28 cellular contexts compared by ENCODE assay signal in the genomic region with DNA sequence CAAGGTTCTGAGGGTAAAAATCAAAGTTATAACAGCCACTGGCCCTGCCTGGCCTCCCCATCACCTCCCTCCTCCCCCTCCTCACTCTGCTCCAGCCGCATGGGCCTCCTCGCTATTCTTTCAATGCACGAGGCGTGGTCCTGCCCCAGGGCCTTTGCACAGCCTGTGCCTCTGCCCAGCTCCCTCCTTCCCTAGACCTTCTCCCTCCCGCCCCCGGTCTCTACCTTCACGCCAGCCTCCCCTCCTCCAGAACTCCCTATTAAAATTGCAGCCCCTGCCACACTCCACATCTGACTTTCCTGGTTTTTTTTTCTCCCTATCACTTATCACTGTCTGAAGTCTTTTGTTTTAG. TPM values are rescaled to one million over a fixed set of nuclear protein-coding genes. Genes with fewer than 3 reads are reported as not detected.
DNase-seq lines count a peak whose midpoint lies in the region; FAIRE-seq and TF ChIP-seq lines count a peak whose summit lies in the region.
"Had no signal": no experiment of that assay in that cellular context is flagged by ENCODE, and none has a peak within 500 bp of the region (broad histone marks: within the 10 kb centered on the region; RNA-seq: fewer than 3 reads in every experiment).

No MANE protein-coding gene starts in this region.

- TF ChIP-seq CTCF in RWPE1 (conservative IDR thresholded peaks at IDR 0.05; ENCODE audit: low read depth), result no peak
- TF ChIP-seq CTCF in kidney (IDR thresholded peaks at IDR 0.05; ENCODE audit: borderline replicate concordance, extremely low read depth, insufficient read depth), result no peak

- peak overlapping the region; percentile 9; the same call in 1 of the 2 replicates for H3K27ac ChIP-seq in RWPE1
- no peak overlapping the region for H3K27ac ChIP-seq in kidney (ENCODE audit: low read depth in 2 of 2, low read length in 2 of 2)
- H3K27ac ChIP-seq: GM23248 had no signal

- H3K4me1 ChIP-seq in kidney (ENCODE audit: control insufficient read depth in 1 of 2, insufficient read depth in 1 of 2, low read depth in 1 of 2, low read length in 2 of 2), result no peaks in the 10 kb centered on the region

- DNase-seq in activated CD4-positive, alpha-beta T cell treated with anti-CD3 and anti-CD28 coated beads, Interleukin-2, amount 10 ng/mL, durations not matched to agents 7 days and 5 days, result no peak
- DNase-seq in activated CD4-positive, alpha-beta T cell treated with anti-CD3 and anti-CD28 coated beads, Interleukin-2, amount 50 U/mL, for 48 hours, result no peak
- DNase-seq in RWPE1 (ENCODE audit: low spot score), result no peak
- DNase-seq in activated T-helper 1 cell treated with anti-CD3 and anti-CD28 coated beads, Interleukin-12 subunit alpha, Interleukin-12 subunit beta, Interleukin-2, Interleukin-4 antibody, amounts not matched to agents 30 ng/mL and 10 ng/mL and 1 ng/mL, durations not matched to agents 14 hours and 24 hours and 36 hours (ENCODE audit: low spot score), result no peak
- DNase-seq in kidney, result peak; percentile 66
- no peak for DNase-seq in NCI-H2171 treated with DMSO at 0.1 percent for 48 hours (lab: John Stamatoyannopoulos, UW)
- no peak for DNase-seq in AG08395 (ENCODE audit: low spot score)
- no peak for DNase-seq in DMS79 (lab: John Stamatoyannopoulos, UW)
- DNase-seq: AML-193; CD4-positive, alpha-beta T cell; DMS53; GM23248; H9; HFFc6; KG1; MM.1S; NCI-H2029; NCI-H446 treated with DMSO at 0.1 percent for 48 hours; NCI-H526; NK-92 treated with Interleukin-12 subunit alpha and Interleukin-12 subunit beta, amount 100 ng/mL, for 24 hours; PC-3 had no signal

- no peaks in the 10 kb centered on the region for H3K27me3 Mint-ChIP-seq in activated CD4-positive, alpha-beta T cell treated with anti-CD3 and anti-CD28 coated beads, Interleukin-2, amount 10 ng/mL, durations not matched to agents 7 days and 5 days
- peaks cover under 1% of the 10 kb centered on the region for H3K27me3 Mint-ChIP-seq in activated T-helper 1 cell treated with anti-CD3 and anti-CD28 coated beads, Interleukin-12 subunit alpha, Interleukin-12 subunit beta, Interleukin-2, Interleukin-4 antibody, amounts not matched to agents 30 ng/mL and 10 ng/mL and 1 ng/mL, durations not matched to agents 14 hours and 24 hours and 36 hours (ENCODE audit: insufficient read depth)
- H3K27me3 Mint-ChIP-seq: CD4-positive, alpha-beta T cell had no signal

- intact Hi-C loops in activated T-helper 1 cell treated with anti-CD3 and anti-CD28 coated beads, Interleukin-12 subunit alpha, Interleukin-12 subunit beta, Interleukin-2, Interleukin-4 antibody, amounts not matched to agents 30 ng/mL and 10 ng/mL and 1 ng/mL, durations not matched to agents 14 hours and 24 hours and 36 hours (cut with micrococcal nuclease), result no loop called here
- intact Hi-C loops in kidney (cut with DNase I), result no loop called here

- CTCF ChIA-PET in activated CD4-positive, alpha-beta T cell treated with anti-CD3 and anti-CD28 coated beads, Interleukin-2, amount 10 ng/mL, durations not matched to agents 7 days and 5 days (lab: Charles Lee), result no interaction called here
- CTCF ChIA-PET in RWPE1 (lab: Yijun Ruan, JAX), result interaction anchor here (0.7 kb wide), 1 partner anchor 789 kb away, joined by 3 read pairs; no protein-coding TSS in a partner anchor

- H3K4me3 Mint-ChIP-seq in activated CD4-positive, alpha-beta T cell treated with anti-CD3 and anti-CD28 coated beads, Interleukin-2, amount 10 ng/mL, durations not matched to agents 7 days and 5 days, result no peak overlapping the region
- H3K4me3 Mint-ChIP-seq in activated T-helper 1 cell treated with anti-CD3 and anti-CD28 coated beads, Interleukin-12 subunit alpha, Interleukin-12 subunit beta, Interleukin-2, Interleukin-4 antibody, amounts not matched to agents 30 ng/mL and 10 ng/mL and 1 ng/mL, durations not matched to agents 14 hours and 24 hours and 36 hours, result no peak overlapping the region
- H3K4me3 Mint-ChIP-seq: CD4-positive, alpha-beta T cell; H9; HFFc6 had no signal

- no peak overlapping the region for H3K4me3 ChIP-seq in kidney (ENCODE audit: low read length in 2 of 2)
- H3K4me3 ChIP-seq: BLaER1 treated with 17β-estradiol and CSF1 and Interleukin-3, amounts not matched to agents 10 nM and 100 nM; GM23248 had no signal

- H3K9ac ChIP-seq in kidney (ENCODE audit: low read length in 2 of 2), result no peak overlapping the region
- H3K9ac ChIP-seq: BLaER1 treated with 17β-estradiol and CSF1 and Interleukin-3, amounts not matched to agents 10 nM and 100 nM; GM23248 had no signal

- POLR2A ChIA-PET in activated CD4-positive, alpha-beta T cell treated with anti-CD3 and anti-CD28 coated beads, Interleukin-2, amount 10 ng/mL, durations not matched to agents 7 days and 5 days (lab: Charles Lee), result no interaction called here
- POLR2A ChIA-PET in RWPE1 (lab: Yijun Ruan, JAX; ENCODE audit: low non-redundant PET), result no interaction called here

- peaks cover 2 to 9% of the 10 kb centered on the region in 2 donors for H3K36me3 ChIP-seq in kidney (ENCODE audit: control insufficient read depth in 1 of 2, insufficient read depth in 2 of 2, low read length in 2 of 2)

- peaks cover 17% of the 10 kb centered on the region for H3K4me1 Mint-ChIP-seq in activated CD4-positive, alpha-beta T cell treated with anti-CD3 and anti-CD28 coated beads, Interleukin-2, amount 10 ng/mL, durations not matched to agents 7 days and 5 days
- peaks cover 8% of the 10 kb centered on the region for H3K4me1 Mint-ChIP-seq in activated T-helper 1 cell treated with anti-CD3 and anti-CD28 coated beads, Interleukin-12 subunit alpha, Interleukin-12 subunit beta, Interleukin-2, Interleukin-4 antibody, amounts not matched to agents 30 ng/mL and 10 ng/mL and 1 ng/mL, durations not matched to agents 14 hours and 24 hours and 36 hours (ENCODE audit: low read depth)

- H3K9me3 ChIP-seq in kidney (ENCODE audit: control insufficient read depth in 1 of 2, low read length in 2 of 2), result no peaks in the 10 kb centered on the region
- H3K9me3 ChIP-seq: BLaER1 treated with 17β-estradiol and CSF1 and Interleukin-3, amounts not matched to agents 10 nM and 100 nM had no signal

- FAIRE-seq in kidney (lab: Jason Lieb, UNC), result no peak
- FAIRE-seq: A204.1, D721Med, G401.6 had no signal

- H3K9me3 Mint-ChIP-seq in activated CD4-positive, alpha-beta T cell treated with anti-CD3 and anti-CD28 coated beads, Interleukin-2, amount 10 ng/mL, durations not matched to agents 7 days and 5 days, result no peaks in the 10 kb centered on the region
- no peaks in the 10 kb centered on the region for H3K9me3 Mint-ChIP-seq in activated T-helper 1 cell treated with anti-CD3 and anti-CD28 coated beads, Interleukin-12 subunit alpha, Interleukin-12 subunit beta, Interleukin-2, Interleukin-4 antibody, amounts not matched to agents 30 ng/mL and 10 ng/mL and 1 ng/mL, durations not matched to agents 14 hours and 24 hours and 36 hours
- H3K9me3 Mint-ChIP-seq: CD4-positive, alpha-beta T cell; H9; HFFc6 had no signal

- H3K27ac Mint-ChIP-seq in activated CD4-positive, alpha-beta T cell treated with anti-CD3 and anti-CD28 coated beads, Interleukin-2, amount 10 ng/mL, durations not matched to agents 7 days and 5 days, result peak overlapping the region; percentile 74
- H3K27ac Mint-ChIP-seq in activated T-helper 1 cell treated with anti-CD3 and anti-CD28 coated beads, Interleukin-12 subunit alpha, Interleukin-12 subunit beta, Interleukin-2, Interleukin-4 antibody, amounts not matched to agents 30 ng/mL and 10 ng/mL and 1 ng/mL, durations not matched to agents 14 hours and 24 hours and 36 hours, result peak overlapping the region; percentile 63
- H3K27ac Mint-ChIP-seq: CD4-positive, alpha-beta T cell; H9; HFFc6 had no signal

- peaks cover 16% of the 10 kb centered on the region for H3K36me3 Mint-ChIP-seq in activated CD4-positive, alpha-beta T cell treated with anti-CD3 and anti-CD28 coated beads, Interleukin-2, amount 10 ng/mL, durations not matched to agents 7 days and 5 days (ENCODE audit: low read depth)
- peaks cover 13% of the 10 kb centered on the region for H3K36me3 Mint-ChIP-seq in activated T-helper 1 cell treated with anti-CD3 and anti-CD28 coated beads, Interleukin-12 subunit alpha, Interleukin-12 subunit beta, Interleukin-2, Interleukin-4 antibody, amounts not matched to agents 30 ng/mL and 10 ng/mL and 1 ng/mL, durations not matched to agents 14 hours and 24 hours and 36 hours (ENCODE audit: low read depth)

RNA-seq across cellular contexts. Expression of a gene that starts 3.3 kb away (rescaled TPM):
- not detected for total RNA-seq in activated CD4-positive, alpha-beta T cell treated with anti-CD3 and anti-CD28 coated beads, Interleukin-2, amount 10 ng/mL, durations not matched to agents 7 days and 5 days
- total RNA-seq in activated T-helper 1 cell treated with anti-CD3 and anti-CD28 coated beads, Interleukin-12 subunit alpha, Interleukin-12 subunit beta, Interleukin-2, Interleukin-4 antibody, amounts not matched to agents 30 ng/mL and 10 ng/mL and 1 ng/mL, durations not matched to agents 14 hours and 24 hours and 36 hours, result not detected in 2 replicates
- total RNA-seq in kidney, result not detected
- polyA plus RNA-seq in kidney (ENCODE audit: insufficient read depth, low read depth, low replicate concordance), result not detected
- total RNA-seq: CD4-positive, alpha-beta T cell; GM23248; H9; HFFc6; PC-3; Right ventricle myocardium inferior; SK-MEL-5 had no signal
- polyA plus RNA-seq: AG04450, GM23248 had no signal

RNA-seq across cellular contexts. Expression of a gene that starts 6.2 kb away (rescaled TPM):
- total RNA-seq in activated CD4-positive, alpha-beta T cell treated with anti-CD3 and anti-CD28 coated beads, Interleukin-2, amount 10 ng/mL, durations not matched to agents 7 days and 5 days, result 10 to 100 TPM; 78.4 to 81.3 TPM
- total RNA-seq in activated T-helper 1 cell treated with anti-CD3 and anti-CD28 coated beads, Interleukin-12 subunit alpha, Interleukin-12 subunit beta, Interleukin-2, Interleukin-4 antibody, amounts not matched to agents 30 ng/mL and 10 ng/mL and 1 ng/mL, durations not matched to agents 14 hours and 24 hours and 36 hours, result 88.2 and 94.7 TPM in 2 replicates
- total RNA-seq in kidney, result 57.6 TPM
- 151 TPM for polyA plus RNA-seq in kidney (ENCODE audit: insufficient read depth, low read depth, low replicate concordance)

RNA-seq across cellular contexts. Expression of a gene that starts 7.2 kb away (rescaled TPM):
- total RNA-seq in activated CD4-positive, alpha-beta T cell treated with anti-CD3 and anti-CD28 coated beads, Interleukin-2, amount 10 ng/mL, durations not matched to agents 7 days and 5 days, result 10 to 100 TPM; 45.8 to 46.2 TPM
- 45.4 and 48.9 TPM in 2 replicates for total RNA-seq in activated T-helper 1 cell treated with anti-CD3 and anti-CD28 coated beads, Interleukin-12 subunit alpha, Interleukin-12 subunit beta, Interleukin-2, Interleukin-4 antibody, amounts not matched to agents 30 ng/mL and 10 ng/mL and 1 ng/mL, durations not matched to agents 14 hours and 24 hours and 36 hours
- total RNA-seq in kidney, result 27.5 TPM
- 17.1 TPM for polyA plus RNA-seq in kidney (ENCODE audit: insufficient read depth, low read depth, low replicate concordance)

RNA-seq across cellular contexts. Expression of a gene that starts 17.5 kb away (rescaled TPM):
- 10 to 100 TPM; 14.8 to 18.3 TPM for total RNA-seq in activated CD4-positive, alpha-beta T cell treated with anti-CD3 and anti-CD28 coated beads, Interleukin-2, amount 10 ng/mL, durations not matched to agents 7 days and 5 days
- total RNA-seq in activated T-helper 1 cell treated with anti-CD3 and anti-CD28 coated beads, Interleukin-12 subunit alpha, Interleukin-12 subunit beta, Interleukin-2, Interleukin-4 antibody, amounts not matched to agents 30 ng/mL and 10 ng/mL and 1 ng/mL, durations not matched to agents 14 hours and 24 hours and 36 hours, result 21.5 and 24.3 TPM in 2 replicates
- 2.7 TPM for total RNA-seq in kidney
- polyA plus RNA-seq in kidney (ENCODE audit: insufficient read depth, low read depth, low replicate concordance), result 4.2 TPM
- total RNA-seq: GM23248, HFFc6, PC-3 had no signal
- polyA plus RNA-seq: AG04450, GM23248 had no signal
